ENCODE assay signal across 9 cellular contexts in genomic region chr11:110077866-110078325, GRCh38. TPM values are rescaled to one million over a fixed set of nuclear protein-coding genes. Genes with fewer than 3 reads are reported as not detected.
DNase-seq lines count a peak whose midpoint lies in the region; ATAC-seq, FAIRE-seq and TF ChIP-seq lines count a peak whose summit lies in the region.
"Had no signal": no experiment of that assay in that cellular context is flagged by ENCODE, and none has a peak within 500 bp of the region (broad histone marks: within the 10 kb centered on the region; RNA-seq: fewer than 3 reads in every experiment).

No MANE protein-coding gene starts in this region.

- FAIRE-seq in frontal cortex (lab: Jason Lieb, UNC) = no peak

- POLR2A ChIA-PET in PC-9 (lab: Charles Lee; ENCODE audit: unreplicated experiment) = interaction anchor here (0.5 kb wide), 1 partner anchor 244 kb away, joined by 12 read pairs; no protein-coding TSS in a partner anchor

- H3K36me3 ChIP-seq in PC-9 (ENCODE audit: low read depth) = 0 out of 2 replicates have a peak, but pooled peaks cover 4% of the 10 kb centered on the region
- no peaks in the 10 kb centered on the region for H3K36me3 ChIP-seq in heart left ventricle
- H3K36me3 ChIP-seq: BLaER1 had no signal

- no peaks in the 10 kb centered on the region for H3K9me2 ChIP-seq in PC-9 (ENCODE audit: insufficient read depth)

- peaks cover 26% of the 10 kb centered on the region for H3F3A ChIP-seq in PC-9 (ENCODE audit: insufficient read depth, low read depth)

- peak overlapping the region; percentile 37; the same call in 1 of the 2 replicates for H3K4me2 ChIP-seq in PC-9
- H3K4me2 ChIP-seq: BLaER1 had no signal

- no peak for TF ChIP-seq CTCF in PC-9 (conservative IDR thresholded peaks at IDR 0.05)
- no peak for TF ChIP-seq CTCF in fibroblast of villous mesenchyme (IDR thresholded peaks at IDR 0.05; ENCODE audit: insufficient read depth, low read depth, low read length)
- no peak for TF ChIP-seq CTCF in heart left ventricle (IDR thresholded peaks at IDR 0.05)

- H3K27me3 ChIP-seq in PC-9 (ENCODE audit: insufficient read depth, low read depth) (no peaks in the 10 kb centered on the region), heart left ventricle (no peaks in the 10 kb centered on the region)
- H3K27me3 ChIP-seq: BLaER1 had no signal

- no peaks in the 10 kb centered on the region for H3K79me2 ChIP-seq in PC-9 (ENCODE audit: low read depth)

- H3K27ac ChIP-seq in PC-9 (peak overlapping the region; percentile 54), heart left ventricle (no peak overlapping the region)
- H3K27ac ChIP-seq: BLaER1 had no signal

- BruUV-seq in PC-9 (replicated peaks; lab: Mats Ljungman, UMichigan) = no TSS peak

- CTCF ChIA-PET in PC-9 (lab: Charles Lee) = no interaction called here

- TF ChIP-seq POLR2A in heart left ventricle (IDR thresholded peaks at IDR 0.05) = no peak

- H3K4me3 ChIP-seq in PC-9 = no peak overlapping the region
- no peak overlapping the region for H3K4me3 ChIP-seq in fibroblast of villous mesenchyme (ENCODE audit: low read depth, low read length)
- no peak overlapping the region for H3K4me3 ChIP-seq in heart left ventricle
- H3K4me3 ChIP-seq: BLaER1 had no signal

- no peaks in the 10 kb centered on the region for H4K20me1 ChIP-seq in PC-9 (ENCODE audit: insufficient read depth)
- H4K20me1 ChIP-seq: BLaER1 had no signal

- H3K4me1 ChIP-seq in PC-9 (replicated peaks; ENCODE audit: insufficient read depth) (peaks cover 36% of the 10 kb centered on the region), heart left ventricle (peaks cover 0 to 22% (median 0%) of the 10 kb centered on the region in 12 donors)

- H2AFZ ChIP-seq in PC-9 = 0 out of 2 replicates have a peak overlapping the region, but pooled peaks have one; percentile 20

- intact Hi-C loops in PC-9 (cut with micrococcal nuclease; ENCODE audit: unreplicated experiment) = no loop called here
- intact Hi-C loops in heart left ventricle (cut with DNase I) = no loop called here

- H3K9me3 ChIP-seq in PC-9 (ENCODE audit: insufficient read depth, low read depth) (peaks cover 8% of the 10 kb centered on the region), heart left ventricle (peaks cover 0 to 6% (median 0%) of the 10 kb centered on the region in 12 donors)

- DNase-seq in activated CD4-positive, alpha-beta T cell treated with anti-CD3 and anti-CD28 coated beads for 48 hours = peak; percentile 45
- DNase-seq in activated CD4-positive, alpha-beta T cell treated with anti-CD3 and anti-CD28 coated beads, Interleukin-2, amount 50 U/mL, for 4 hours = no peak
- DNase-seq in PC-9 (peak in 1 of 2 experiments; percentile 52), fibroblast of villous mesenchyme (ENCODE audit: low read depth) (peak; percentile 50), heart left ventricle (no peak), frontal cortex (ENCODE audit: low spot score in 2 of 2) (no peak), activated gamma-delta T cell (lab: John Stamatoyannopoulos, UW) (no peak)

- WGBS in heart left ventricle, 4 donors = 69 to 80% (median 72%) methylated on average over 6 of the region's 6 CpGs

- peak; percentile 85 for ATAC-seq in HG02678 (IDR thresholded peaks at IDR 0.05; ENCODE audit: unreplicated experiment)
- ATAC-seq in heart left ventricle = no peak

RNA-seq across cellular contexts. Expression of gene ZC3H12C, which starts 15.3 kb away (rescaled TPM):
- 9.3 and 12.4 TPM in 2 replicates for total RNA-seq in PC-9 (2021)
- 7.4 and 15.5 TPM in 2 replicates for total RNA-seq in fibroblast of villous mesenchyme
- 10 to 100 TPM; 13.8 to 24.3 (median 18.8) TPM for total RNA-seq in heart left ventricle
- polyA plus RNA-seq in heart left ventricle = 1 to 10 TPM; 2.1 to 7.2 TPM
- total RNA-seq in frontal cortex = 28.9 TPM

Comparison
In these comparisons a context has a peak if more than half of its experiments do, and no peak if none do; other contexts are left out.
1. DNase-seq: peak in activated CD4-positive, alpha-beta T cell treated with anti-CD3 and anti-CD28 coated beads for 48 hours (single experiment) and fibroblast of villous mesenchyme (single experiment); none in activated CD4-positive, alpha-beta T cell treated with anti-CD3 and anti-CD28 coated beads, Interleukin-2, amount 50 U/mL, for 4 hours (0 of 2), heart left ventricle (0 of 5), frontal cortex (0 of 2) and activated gamma-delta T cell (single experiment).